In the genomic region with DNA sequence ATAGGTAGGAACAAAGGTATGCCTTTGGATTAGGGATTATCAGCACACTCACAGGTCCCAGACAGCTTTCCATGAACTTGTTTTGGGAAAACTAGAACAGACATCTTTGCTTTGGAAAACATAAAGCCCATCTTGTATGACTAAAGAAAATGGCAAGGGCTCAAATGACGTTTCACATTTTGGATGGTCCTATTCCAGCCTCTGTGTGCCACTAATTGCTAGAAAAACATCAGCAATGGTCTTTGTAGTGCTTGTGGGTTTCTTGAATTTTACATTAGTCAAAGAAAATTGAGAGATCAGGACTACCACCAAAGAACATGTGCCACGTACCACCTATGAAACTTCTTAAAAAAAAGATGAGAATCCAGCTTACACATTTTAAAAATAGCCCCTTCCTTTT, we compare ENCODE assay signal across 25 cellular contexts.
A peak's percentile ranks its signal among the peaks of the same experiment; 100 is the strongest.
DNase-seq lines count a peak whose midpoint lies in the region; ATAC-seq, FAIRE-seq and TF ChIP-seq lines count a peak whose summit lies in the region.
"Had no signal": no experiment of that assay in that cellular context is flagged by ENCODE, and none has a peak within 500 bp of the region (broad histone marks: within the 10 kb centered on the region; RNA-seq: fewer than 3 reads in every experiment).

No MANE protein-coding gene starts in this region.

- TF ChIP-seq POLR2A in A549 (IDR thresholded peaks at IDR 0.05; ENCODE audit: low read length) = no peak

- H3K36me3 Mint-ChIP-seq in astrocyte (ENCODE audit: low read depth, unreplicated experiment) = no peaks in the 10 kb centered on the region
- H3K36me3 Mint-ChIP-seq in activated T-helper 1 cell treated with anti-CD3 and anti-CD28 coated beads, Interleukin-12 subunit alpha, Interleukin-12 subunit beta, Interleukin-2, Interleukin-4 antibody, amounts not matched to agents 30 ng/mL and 10 ng/mL and 1 ng/mL, durations not matched to agents 14 hours and 24 hours and 36 hours (ENCODE audit: low read depth) = peaks cover 16% of the 10 kb centered on the region
- H3K36me3 Mint-ChIP-seq in activated CD4-positive, alpha-beta T cell treated with anti-CD3 and anti-CD28 coated beads for 36 hours (ENCODE audit: low read depth) = peaks cover 13% of the 10 kb centered on the region

- H3K4me1 ChIP-seq in A549 (no peaks in the 10 kb centered on the region), astrocyte (ENCODE audit: insufficient read depth, low read length) (no peaks in the 10 kb centered on the region)
- H3K4me1 ChIP-seq: BE2C had no signal

- ATAC-seq in A549 = no peak
- ATAC-seq in activated CD4-positive, alpha-beta T cell treated with anti-CD3 and anti-CD28 coated beads for 36 hours = no peak
- ATAC-seq: GM23338, HCT116 had no signal

- no peak for TF ChIP-seq EP300 in A549 (IDR thresholded peaks at IDR 0.05)

- no peak overlapping the region for H3K27ac ChIP-seq in A549
- no peak overlapping the region for H3K27ac ChIP-seq in astrocyte (ENCODE audit: low read depth, low read length)
- H3K27ac ChIP-seq: 22Rv1; BLaER1 treated with 17β-estradiol and CSF1 and Interleukin-3, amounts not matched to agents 10 nM and 100 nM had no signal

- POLR2A ChIA-PET in A549 (lab: Yijun Ruan, JAX) = no interaction called here
- POLR2A ChIA-PET in activated CD4-positive, alpha-beta T cell treated with anti-CD3 and anti-CD28 coated beads for 36 hours (lab: Charles Lee) = no interaction called here

- no peaks in the 10 kb centered on the region for H4K20me1 ChIP-seq in astrocyte (ENCODE audit: insufficient read depth, low read length)
- H4K20me1 ChIP-seq: BLaER1 treated with 17β-estradiol and CSF1 and Interleukin-3, amounts not matched to agents 10 nM and 100 nM had no signal

- H3K27ac Mint-ChIP-seq in astrocyte (ENCODE audit: unreplicated experiment) = no peak overlapping the region
- H3K27ac Mint-ChIP-seq in activated T-helper 1 cell treated with anti-CD3 and anti-CD28 coated beads, Interleukin-12 subunit alpha, Interleukin-12 subunit beta, Interleukin-2, Interleukin-4 antibody, amounts not matched to agents 30 ng/mL and 10 ng/mL and 1 ng/mL, durations not matched to agents 14 hours and 24 hours and 36 hours = no peak overlapping the region
- H3K27ac Mint-ChIP-seq in activated CD4-positive, alpha-beta T cell treated with anti-CD3 and anti-CD28 coated beads for 36 hours = no peak overlapping the region
- H3K27ac Mint-ChIP-seq: CD14-positive monocyte; CD4-positive, alpha-beta T cell; CD8-positive, alpha-beta memory T cell; GM23338; H9 had no signal

- no peaks in the 10 kb centered on the region for H3K27me3 ChIP-seq in astrocyte (ENCODE audit: insufficient read depth, low read length)
- H3K27me3 ChIP-seq: BE2C had no signal

- no peaks in the 10 kb centered on the region for H3K9me3 ChIP-seq in A549
- no peaks in the 10 kb centered on the region for H3K9me3 ChIP-seq in astrocyte (ENCODE audit: insufficient read depth, low read depth, low read length)
- H3K9me3 ChIP-seq: BE2C; BLaER1 treated with 17β-estradiol and CSF1 and Interleukin-3, amounts not matched to agents 10 nM and 100 nM had no signal

- no peak overlapping the region for H3K4me2 ChIP-seq in A549
- no peak overlapping the region for H3K4me2 ChIP-seq in astrocyte (ENCODE audit: low read length)
- H3K4me2 ChIP-seq: BLaER1 treated with 17β-estradiol and CSF1 and Interleukin-3, amounts not matched to agents 10 nM and 100 nM; GM23338 had no signal

- H3K9ac ChIP-seq in astrocyte (ENCODE audit: low read length) = no peak overlapping the region
- H3K9ac ChIP-seq: BLaER1 treated with 17β-estradiol and CSF1 and Interleukin-3, amounts not matched to agents 10 nM and 100 nM had no signal

- peak; percentile 36 for FAIRE-seq in A549 (lab: Jason Lieb, UNC)
- FAIRE-seq in astrocyte (lab: Jason Lieb, UNC) = peak; percentile 92
- FAIRE-seq: A204.1, GM18507 had no signal

- TF ChIP-seq CTCF in A549 (IDR thresholded peaks at IDR 0.05) = no peak
- no peak for TF ChIP-seq CTCF in astrocyte (IDR thresholded peaks at IDR 0.05; ENCODE audit: insufficient read depth, low read depth, low read length)
- TF ChIP-seq CTCF in fibroblast of the aortic adventitia (IDR thresholded peaks at IDR 0.05; ENCODE audit: insufficient read depth, low read length) = no peak

- DNase-seq in A549 (ENCODE audit: low read depth in 1 of 2, low spot score in 1 of 2) (no peak), astrocyte (ENCODE audit: low read depth) (no peak), fibroblast of the aortic adventitia (ENCODE audit: low read depth) (peak; percentile 15), stromal cell of bone marrow (ENCODE audit: low read depth) (peak; percentile 56), MV-4-11 (lab: John Stamatoyannopoulos, UW) (no peak)
- no peak for DNase-seq in activated T-helper 1 cell treated with anti-CD3 and anti-CD28 coated beads, Interleukin-12 subunit alpha, Interleukin-12 subunit beta, Interleukin-2, Interleukin-4 antibody, amounts not matched to agents 30 ng/mL and 10 ng/mL and 1 ng/mL, durations not matched to agents 14 hours and 24 hours and 36 hours (ENCODE audit: low spot score)
- DNase-seq in activated CD4-positive, alpha-beta T cell treated with anti-CD3 and anti-CD28 coated beads for 36 hours = no peak
- DNase-seq: ACHN; AML-193; BE2C; Calu3; CD4-positive, alpha-beta T cell; CD8-positive, alpha-beta memory T cell; COR-L47; DMS53; DMS79 treated with DMSO at 0.1 percent for 48 hours; GF-D8; H9 had no signal

- intact Hi-C loops in activated T-helper 1 cell treated with anti-CD3 and anti-CD28 coated beads, Interleukin-12 subunit alpha, Interleukin-12 subunit beta, Interleukin-2, Interleukin-4 antibody, amounts not matched to agents 30 ng/mL and 10 ng/mL and 1 ng/mL, durations not matched to agents 14 hours and 24 hours and 36 hours (cut with micrococcal nuclease) = no loop called here
- intact Hi-C loops in activated CD4-positive, alpha-beta T cell treated with anti-CD3 and anti-CD28 coated beads for 36 hours (cut with DNase I, micrococcal nuclease) = no loop called here

- no peak for TF ChIP-seq RAD21 in A549 (conservative IDR thresholded peaks at IDR 0.05 in 1 of 2, IDR thresholded peaks at IDR 0.05 in 1 of 2)

- no peaks in the 10 kb centered on the region for H3K27me3 Mint-ChIP-seq in astrocyte (ENCODE audit: low read depth, unreplicated experiment)
- H3K27me3 Mint-ChIP-seq in activated T-helper 1 cell treated with anti-CD3 and anti-CD28 coated beads, Interleukin-12 subunit alpha, Interleukin-12 subunit beta, Interleukin-2, Interleukin-4 antibody, amounts not matched to agents 30 ng/mL and 10 ng/mL and 1 ng/mL, durations not matched to agents 14 hours and 24 hours and 36 hours (ENCODE audit: insufficient read depth) = no peaks in the 10 kb centered on the region
- no peaks in the 10 kb centered on the region for H3K27me3 Mint-ChIP-seq in activated CD4-positive, alpha-beta T cell treated with anti-CD3 and anti-CD28 coated beads for 36 hours
- H3K27me3 Mint-ChIP-seq: CD4-positive, alpha-beta T cell had no signal

- no peak overlapping the region for H3K4me3 ChIP-seq in A549
- H3K4me3 ChIP-seq in astrocyte (ENCODE audit: insufficient read depth, low read depth, low read length) = no peak overlapping the region
- no peak overlapping the region for H3K4me3 ChIP-seq in fibroblast of the aortic adventitia (ENCODE audit: low read depth, low read length)
- H3K4me3 ChIP-seq: BLaER1 treated with 17β-estradiol and CSF1 and Interleukin-3, amounts not matched to agents 10 nM and 100 nM; GM23338 had no signal

- no peaks in the 10 kb centered on the region for H3K36me3 ChIP-seq in astrocyte (ENCODE audit: insufficient read depth, low read length)
- H3K36me3 ChIP-seq: BE2C had no signal

- CTCF ChIA-PET in A549 (lab: Yijun Ruan, JAX) = no interaction called here
- CTCF ChIA-PET in activated CD4-positive, alpha-beta T cell treated with anti-CD3 and anti-CD28 coated beads for 36 hours (lab: Charles Lee) = no interaction called here

- H3K79me2 ChIP-seq in astrocyte (ENCODE audit: insufficient read depth, low read length) = no peaks in the 10 kb centered on the region

- no peaks in the 10 kb centered on the region for H3K4me1 Mint-ChIP-seq in astrocyte (ENCODE audit: low read depth, unreplicated experiment)
- no peaks in the 10 kb centered on the region for H3K4me1 Mint-ChIP-seq in activated T-helper 1 cell treated with anti-CD3 and anti-CD28 coated beads, Interleukin-12 subunit alpha, Interleukin-12 subunit beta, Interleukin-2, Interleukin-4 antibody, amounts not matched to agents 30 ng/mL and 10 ng/mL and 1 ng/mL, durations not matched to agents 14 hours and 24 hours and 36 hours (ENCODE audit: low read depth)
- H3K4me1 Mint-ChIP-seq in activated CD4-positive, alpha-beta T cell treated with anti-CD3 and anti-CD28 coated beads for 36 hours = no peaks in the 10 kb centered on the region
- H3K4me1 Mint-ChIP-seq: CD14-positive monocyte; CD8-positive, alpha-beta memory T cell; GM23338; H9 had no signal

- H3K4me3 Mint-ChIP-seq in astrocyte (ENCODE audit: unreplicated experiment) = no peak overlapping the region
- H3K4me3 Mint-ChIP-seq in activated T-helper 1 cell treated with anti-CD3 and anti-CD28 coated beads, Interleukin-12 subunit alpha, Interleukin-12 subunit beta, Interleukin-2, Interleukin-4 antibody, amounts not matched to agents 30 ng/mL and 10 ng/mL and 1 ng/mL, durations not matched to agents 14 hours and 24 hours and 36 hours = no peak overlapping the region
- no peak overlapping the region for H3K4me3 Mint-ChIP-seq in activated CD4-positive, alpha-beta T cell treated with anti-CD3 and anti-CD28 coated beads for 36 hours
- H3K4me3 Mint-ChIP-seq: CD14-positive monocyte; CD4-positive, alpha-beta T cell; CD8-positive, alpha-beta memory T cell; GM23338; H9 had no signal

- H3K9me3 Mint-ChIP-seq in astrocyte (ENCODE audit: unreplicated experiment) = no peaks in the 10 kb centered on the region
- no peaks in the 10 kb centered on the region for H3K9me3 Mint-ChIP-seq in activated T-helper 1 cell treated with anti-CD3 and anti-CD28 coated beads, Interleukin-12 subunit alpha, Interleukin-12 subunit beta, Interleukin-2, Interleukin-4 antibody, amounts not matched to agents 30 ng/mL and 10 ng/mL and 1 ng/mL, durations not matched to agents 14 hours and 24 hours and 36 hours
- no peaks in the 10 kb centered on the region for H3K9me3 Mint-ChIP-seq in activated CD4-positive, alpha-beta T cell treated with anti-CD3 and anti-CD28 coated beads for 36 hours (ENCODE audit: low read depth)
- H3K9me3 Mint-ChIP-seq: CD4-positive, alpha-beta T cell; CD8-positive, alpha-beta memory T cell; GM23338 had no signal

- 98% methylated on average over 2 of the region's 2 CpGs for WGBS in A549 (ENCODE audit: missing lambda C conversion rate)

- no peak overlapping the region for H2AFZ ChIP-seq in astrocyte (ENCODE audit: low read depth, low read length)
- H2AFZ ChIP-seq: GM23338 had no signal

TF ChIP-seq in A549, 52 proteins besides CTCF, POLR2A, EP300 and RAD21:
- TF ChIP-seq, protein P1, sequence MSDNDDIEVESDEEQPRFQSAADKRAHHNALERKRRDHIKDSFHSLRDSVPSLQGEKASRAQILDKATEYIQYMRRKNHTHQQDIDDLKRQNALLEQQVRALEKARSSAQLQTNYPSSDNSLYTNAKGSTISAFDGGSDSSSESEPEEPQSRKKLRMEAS (IDR thresholded peaks at IDR 0.05) = no peak
- TF ChIP-seq JUNB (IDR thresholded peaks at IDR 0.05) = no peak
- no peak for TF ChIP-seq FOXS1 (CRISPR knock-in tag; IDR thresholded peaks at IDR 0.05)

Comparison
In these comparisons a context has a peak if more than half of its experiments do, and no peak if none do; other contexts are left out.
1. DNase-seq: peak in fibroblast of the aortic adventitia (single experiment) and stromal cell of bone marrow (single experiment); none in A549 (0 of 2), astrocyte (single experiment), activated T-helper 1 cell treated with anti-CD3 and anti-CD28 coated beads, Interleukin-12 subunit alpha, Interleukin-12 subunit beta, Interleukin-2, Interleukin-4 antibody, amounts not matched to agents 30 ng/mL and 10 ng/mL and 1 ng/mL, durations not matched to agents 14 hours and 24 hours and 36 hours (single experiment), activated CD4-positive, alpha-beta T cell treated with anti-CD3 and anti-CD28 coated beads for 36 hours (single experiment) and MV-4-11 (single experiment).